23 cellular contexts compared by ENCODE assay signal in genomic region chr6:132087391-132087790, GRCh38.
DNase-seq lines count a peak whose midpoint lies in the region; ATAC-seq, FAIRE-seq and TF ChIP-seq lines count a peak whose summit lies in the region.
"Had no signal": no experiment of that assay in that cellular context is flagged by ENCODE, and none has a peak within 500 bp of the region (broad histone marks: within the 10 kb centered on the region; RNA-seq: fewer than 3 reads in every experiment).

No MANE protein-coding gene starts in this region.

- ATAC-seq in SK-N-SH treated with all-trans-retinoic acid at 6 μM for 48 hours: no peak
- ATAC-seq in thoracic aorta (ENCODE audit: insufficient number of reproducible peaks, low FRiP score, low read depth): no peak
- no peak for ATAC-seq in HG02852 (IDR thresholded peaks at IDR 0.05; ENCODE audit: unreplicated experiment)
- ATAC-seq: foreskin keratinocyte; left lung; stimulated activated naive B cell treated with anti-CD40 and anti-IgM and Interleukin-4, amounts not matched to agents 10 μg/mL and 1 μg/mL and 100 μg/mL, for 72 hours had no signal

- 0 out of 4 replicates have a peak, but pooled peaks of 1 of the 2 experiments have one; percentile 21 for TF ChIP-seq EP300 in SK-N-SH (IDR thresholded peaks at IDR 0.05; ENCODE audit: borderline replicate concordance in 1 of 2, low read depth in 1 of 2, low read length in 1 of 2)

- no peaks in the 10 kb centered on the region for H3K36me3 ChIP-seq in SK-N-SH (replicated peaks in 1 of 2; ENCODE audit: control insufficient read depth in 1 of 2, insufficient read depth in 2 of 2, low read length in 1 of 2)
- H3K36me3 ChIP-seq in astrocyte (ENCODE audit: insufficient read depth, low read length): no peaks in the 10 kb centered on the region
- H3K36me3 ChIP-seq in thoracic aorta: no peaks in the 10 kb centered on the region
- H3K36me3 ChIP-seq: cardiac muscle cell, left lung, uterus had no signal

- POLR2A ChIA-PET in SK-N-SH (lab: Yijun Ruan, JAX): no interaction called here

- WGBS in SK-N-SH (ENCODE audit: low lambda C conversion rate): 36% methylated on average over 2 of the region's 2 CpGs

- peaks cover 2% of the 10 kb centered on the region for H3K9me3 Mint-ChIP-seq in astrocyte (ENCODE audit: unreplicated experiment)

- DNase-seq in SK-N-SH (no peak), astrocyte (ENCODE audit: low read depth) (peak; percentile 52), glomerular visceral epithelial cell (ENCODE audit: extremely low spot score) (peak; percentile 13), thoracic aorta (ENCODE audit: low spot score) (no peak), SKM-1 (lab: John Stamatoyannopoulos, UW; ENCODE audit: unreplicated experiment) (no peak)
- DNase-seq in activated CD4-positive, alpha-beta T cell treated with anti-CD3 and anti-CD28 coated beads, Interleukin-2, amount 50 U/mL, for 4 hours: no peak
- DNase-seq: activated CD4-positive, alpha-beta T cell treated with anti-CD3 and anti-CD28 coated beads, Interleukin-2, amount 50 U/mL, for 1 hour; activated naive CD4-positive, alpha-beta T cell treated with anti-CD3 and anti-CD28 coated beads, Interleukin-2, amount 50 U/mL, for 16 hours; activated T-cell treated with anti-CD3 and anti-CD28 coated beads for 4 hours; CD4-positive, CD25-positive, alpha-beta regulatory T cell; effector memory CD4-positive, alpha-beta T cell; foreskin keratinocyte; KG1; left lung; NCI-H1436; stimulated activated naive B cell treated with anti-CD40 and anti-IgM and Interleukin-4, amounts not matched to agents 10 μg/mL and 1 μg/mL and 100 μg/mL, for 72 hours; uterus had no signal

- H3K4me2 ChIP-seq in SK-N-SH (peak overlapping the region; percentile 71; the same call in 1 of the 2 replicates), astrocyte (ENCODE audit: low read length) (no peak overlapping the region)

- H3K4me3 ChIP-seq in SK-N-SH (ENCODE audit: low read depth in 2 of 2, low read length in 1 of 2) (no peak overlapping the region; a peak in 1 of 4 replicates), astrocyte (ENCODE audit: insufficient read depth, low read depth, low read length) (no peak overlapping the region), thoracic aorta (no peak overlapping the region)
- H3K4me3 ChIP-seq: cardiac muscle cell, left lung, SK-N-MC, uterus had no signal

- peak overlapping the region; percentile 100 for H3K27ac Mint-ChIP-seq in astrocyte (ENCODE audit: unreplicated experiment)
- H3K27ac Mint-ChIP-seq: CD4-positive, CD25-positive, alpha-beta regulatory T cell; progenitor cell of endocrine pancreas; stimulated activated naive B cell treated with anti-CD40 and anti-IgM and Interleukin-4, amounts not matched to agents 10 μg/mL and 1 μg/mL and 100 μg/mL, for 72 hours had no signal

- H3K79me2 ChIP-seq in SK-N-SH (ENCODE audit: insufficient read depth): no peaks in the 10 kb centered on the region
- H3K79me2 ChIP-seq in astrocyte (ENCODE audit: insufficient read depth, low read length): no peaks in the 10 kb centered on the region

- H3K9me2 ChIP-seq in SK-N-SH: no peaks in the 10 kb centered on the region

- no peaks in the 10 kb centered on the region for H3K27me3 ChIP-seq in SK-N-SH (ENCODE audit: insufficient read depth)
- no peaks in the 10 kb centered on the region for H3K27me3 ChIP-seq in astrocyte (ENCODE audit: insufficient read depth, low read length)
- no peaks in the 10 kb centered on the region for H3K27me3 ChIP-seq in thoracic aorta (replicated peaks; ENCODE audit: insufficient read depth)
- H3K27me3 ChIP-seq: cardiac muscle cell, foreskin keratinocyte, left lung, uterus had no signal

- H3K4me3 Mint-ChIP-seq in astrocyte (ENCODE audit: unreplicated experiment): no peak overlapping the region
- H3K4me3 Mint-ChIP-seq: CD4-positive, CD25-positive, alpha-beta regulatory T cell; stimulated activated naive B cell treated with anti-CD40 and anti-IgM and Interleukin-4, amounts not matched to agents 10 μg/mL and 1 μg/mL and 100 μg/mL, for 72 hours had no signal

- H3K4me1 ChIP-seq in SK-N-SH (ENCODE audit: control insufficient read depth in 1 of 2, insufficient read depth in 2 of 2, low read depth in 1 of 2, low read length in 1 of 2): peaks cover 0 to 42% of the 10 kb centered on the region in 2 experiments; a peak in 2 of 4 replicates
- H3K4me1 ChIP-seq in astrocyte (ENCODE audit: insufficient read depth, low read length): peaks cover 22% of the 10 kb centered on the region
- peaks cover 27 to 51% of the 10 kb centered on the region in 2 donors for H3K4me1 ChIP-seq in thoracic aorta (ENCODE audit: control insufficient read depth in 1 of 2, low read depth in 2 of 2)
- H3K4me1 ChIP-seq: left lung, uterus had no signal

- H3K27me3 Mint-ChIP-seq in astrocyte (ENCODE audit: low read depth, unreplicated experiment): no peaks in the 10 kb centered on the region
- H3K27me3 Mint-ChIP-seq: CD4-positive, CD25-positive, alpha-beta regulatory T cell; progenitor cell of endocrine pancreas; stimulated activated naive B cell treated with anti-CD40 and anti-IgM and Interleukin-4, amounts not matched to agents 10 μg/mL and 1 μg/mL and 100 μg/mL, for 72 hours had no signal

- no peaks in the 10 kb centered on the region for H3K9me3 ChIP-seq in SK-N-SH
- H3K9me3 ChIP-seq in astrocyte (ENCODE audit: insufficient read depth, low read depth, low read length): no peaks in the 10 kb centered on the region
- H3K9me3 ChIP-seq in thoracic aorta: no peaks in the 10 kb centered on the region
- H3K9me3 ChIP-seq: uterus had no signal

- H3F3A ChIP-seq in SK-N-SH (replicated peaks; ENCODE audit: insufficient read depth): peaks cover 33% of the 10 kb centered on the region

- H3K9ac ChIP-seq in SK-N-SH: peak overlapping the region; percentile 87
- H3K9ac ChIP-seq in astrocyte (ENCODE audit: low read length): no peak overlapping the region

- no peak for TF ChIP-seq CTCF in SK-N-SH (IDR thresholded peaks at IDR 0.05)
- no peak for TF ChIP-seq CTCF in astrocyte (IDR thresholded peaks at IDR 0.05; ENCODE audit: insufficient read depth, low read depth, low read length)
- no peak for TF ChIP-seq CTCF in thoracic aorta (IDR thresholded peaks at IDR 0.05)

- peak; percentile 9 for FAIRE-seq in astrocyte (lab: Jason Lieb, UNC)
- FAIRE-seq: A204.1 had no signal

- H2AFZ ChIP-seq in SK-N-SH (ENCODE audit: low read depth) (peak overlapping the region; percentile 43), astrocyte (ENCODE audit: low read depth, low read length) (no peak overlapping the region)

- TF ChIP-seq RAD21 in SK-N-SH (IDR thresholded peaks at IDR 0.05; ENCODE audit: low read length): no peak

- CTCF ChIA-PET in SK-N-SH (lab: Yijun Ruan, JAX): no interaction called here

- no peaks in the 10 kb centered on the region for H4K20me1 ChIP-seq in SK-N-SH (ENCODE audit: insufficient read depth)
- H4K20me1 ChIP-seq in astrocyte (ENCODE audit: insufficient read depth, low read length): no peaks in the 10 kb centered on the region

- peak overlapping the region; percentile 88 to 100; a peak in 3 of 4 replicates for H3K27ac ChIP-seq in SK-N-SH (ENCODE audit: low read depth in 2 of 2, low read length in 1 of 2)
- H3K27ac ChIP-seq in astrocyte (ENCODE audit: low read depth, low read length): peak overlapping the region; percentile 94
- H3K27ac ChIP-seq in thoracic aorta: peak overlapping the region; percentile 96 to 98
- H3K27ac ChIP-seq: cardiac muscle cell, foreskin keratinocyte, left lung, SK-N-MC had no signal

- H3K36me3 Mint-ChIP-seq in astrocyte (ENCODE audit: low read depth, unreplicated experiment): no peaks in the 10 kb centered on the region
- H3K36me3 Mint-ChIP-seq: CD4-positive, CD25-positive, alpha-beta regulatory T cell; stimulated activated naive B cell treated with anti-CD40 and anti-IgM and Interleukin-4, amounts not matched to agents 10 μg/mL and 1 μg/mL and 100 μg/mL, for 72 hours had no signal

- H3K4me1 Mint-ChIP-seq in astrocyte (ENCODE audit: low read depth, unreplicated experiment): peaks cover 45% of the 10 kb centered on the region
- H3K4me1 Mint-ChIP-seq: CD4-positive, CD25-positive, alpha-beta regulatory T cell had no signal

TF ChIP-seq in SK-N-SH, 30 proteins besides CTCF, POLR2A, EP300 and RAD21 (continues in another document):
- TF ChIP-seq ZBTB33 (IDR thresholded peaks at IDR 0.05; ENCODE audit: borderline replicate concordance, low read depth) (no peak), NFIC (IDR thresholded peaks at IDR 0.05; ENCODE audit: borderline replicate concordance) (peak; percentile 34), TCF12 (IDR thresholded peaks at IDR 0.05) (peak; percentile 27; the same call in 1 of the 2 replicates)

TF ChIP-seq in SK-N-SH treated with all-trans-retinoic acid at 6 μM for 48 hours, 23 proteins besides CTCF, POLR2A, EP300 and RAD21 (continues in another document):
- TF ChIP-seq ESRRG (CRISPR knock-in tag; IDR thresholded peaks at IDR 0.05) (no peak), ZNF8 (CRISPR knock-in tag; IDR thresholded peaks at IDR 0.05) (no peak), TSHZ2 (CRISPR knock-in tag; IDR thresholded peaks at IDR 0.05) (no peak)

Comparison
In these comparisons a context has a peak if more than half of its experiments do, and no peak if none do; other contexts are left out.
1. DNase-seq: peak in astrocyte (single experiment) and glomerular visceral epithelial cell (single experiment); none in SK-N-SH (single experiment), thoracic aorta (single experiment), SKM-1 (single experiment) and activated CD4-positive, alpha-beta T cell treated with anti-CD3 and anti-CD28 coated beads, Interleukin-2, amount 50 U/mL, for 4 hours (0 of 2).
2. Peak in every context shown above with its lines, with median percentiles within 50 percentile points of each other: H3K27ac ChIP-seq.